Comparison of ENCODE assay signal across 1 cellular context in genomic region chr3:123338620-123339061, GRCh38.
TF ChIP-seq lines count a peak whose summit lies in the region.

No MANE protein-coding gene starts in this region.

TF ChIP-seq in HepG2, 621 proteins besides CTCF, POLR2A, EP300 and RAD21 (continued from another document):
- no peak for TF ChIP-seq TEF (CRISPR knock-in tag; IDR thresholded peaks at IDR 0.05)
- no peak for TF ChIP-seq ZNF136 (CRISPR knock-in tag; IDR thresholded peaks at IDR 0.05; ENCODE audit: low read depth)
- TF ChIP-seq, protein P1, sequence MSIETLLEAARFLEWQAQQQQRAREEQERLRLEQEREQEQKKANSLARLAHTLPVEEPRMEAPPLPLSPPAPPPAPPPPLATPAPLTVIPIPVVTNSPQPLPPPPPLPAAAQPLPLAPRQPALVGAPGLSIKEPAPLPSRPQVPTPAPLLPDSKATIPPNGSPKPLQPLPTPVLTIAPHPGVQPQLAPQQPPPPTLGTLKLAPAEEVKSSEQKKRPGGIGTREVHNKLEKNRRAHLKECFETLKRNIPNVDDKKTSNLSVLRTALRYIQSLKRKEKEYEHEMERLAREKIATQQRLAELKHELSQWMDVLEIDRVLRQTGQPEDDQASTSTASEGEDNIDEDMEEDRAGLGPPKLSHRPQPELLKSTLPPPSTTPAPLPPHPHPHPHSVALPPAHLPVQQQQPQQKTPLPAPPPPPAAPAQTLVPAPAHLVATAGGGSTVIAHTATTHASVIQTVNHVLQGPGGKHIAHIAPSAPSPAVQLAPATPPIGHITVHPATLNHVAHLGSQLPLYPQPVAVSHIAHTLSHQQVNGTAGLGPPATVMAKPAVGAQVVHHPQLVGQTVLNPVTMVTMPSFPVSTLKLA (IDR thresholded peaks at IDR 0.05) = peak; percentile 33; the same call in 1 of the 2 replicates
- no peak for TF ChIP-seq ZNF883 (CRISPR knock-in tag; IDR thresholded peaks at IDR 0.05; ENCODE audit: not compliant biosample characterization)
